In genomic region chr1:237539055-237539454, GRCh38 we compare ENCODE assay signal across 30 cellular contexts.
"Had no signal": no experiment of that assay in that cellular context is flagged by ENCODE, and none has a peak within 500 bp of the region (broad histone marks: within the 10 kb centered on the region; RNA-seq: fewer than 3 reads in every experiment).

No MANE protein-coding gene starts in this region.

- ATAC-seq: left colon; left lung; lower lobe of right lung; natural killer cell; right lobe of liver; stimulated activated memory B cell treated with anti-CD40 and anti-IgM and Interleukin-4, amounts not matched to agents 10 μg/mL and 1 μg/mL and 100 μg/mL, for 72 hours; stimulated activated naive CD8-positive, alpha-beta T cell treated with anti-CD3 and anti-CD28 coated beads, Interleukin-15, amount 100 ng/mL, for 72 hours had no signal

- H3K27me3 ChIP-seq: left lung, neural progenitor cell, neutrophil, right atrium auricular region, right lobe of liver, tibial nerve, uterus had no signal

- H3K27me3 Mint-ChIP-seq: naive B cell; stimulated activated memory B cell treated with anti-CD40 and anti-IgM and Interleukin-4, amounts not matched to agents 10 μg/mL and 1 μg/mL and 100 μg/mL, for 72 hours; stimulated activated naive CD8-positive, alpha-beta T cell treated with anti-CD3 and anti-CD28 coated beads, Interleukin-15, amount 100 ng/mL, for 72 hours; type B pancreatic cell had no signal

- H3K9me3 ChIP-seq: left lung, lower lobe of right lung, neutrophil, right atrium auricular region, right lobe of liver, tibial nerve, uterus had no signal

- H3K36me3 ChIP-seq: left lung, lower lobe of right lung, neural progenitor cell, neutrophil, right atrium auricular region, right lobe of liver, tibial nerve, uterus had no signal

- H3K4me2 ChIP-seq: neural progenitor cell, smooth muscle cell had no signal

- H3K27ac Mint-ChIP-seq: immature natural killer cell; naive B cell; natural killer cell; nephron progenitor cell; neural progenitor cell; stimulated activated memory B cell treated with anti-CD40 and anti-IgM and Interleukin-4, amounts not matched to agents 10 μg/mL and 1 μg/mL and 100 μg/mL, for 72 hours; stimulated activated naive CD8-positive, alpha-beta T cell treated with anti-CD3 and anti-CD28 coated beads, Interleukin-15, amount 100 ng/mL, for 72 hours; type B pancreatic cell had no signal

- H3K9ac ChIP-seq: neural progenitor cell, parathyroid adenoma had no signal

- H3K4me1 Mint-ChIP-seq: immature natural killer cell; naive B cell; natural killer cell; nephron progenitor cell; neural progenitor cell; stimulated activated memory B cell treated with anti-CD40 and anti-IgM and Interleukin-4, amounts not matched to agents 10 μg/mL and 1 μg/mL and 100 μg/mL, for 72 hours; stimulated activated naive CD8-positive, alpha-beta T cell treated with anti-CD3 and anti-CD28 coated beads, Interleukin-15, amount 100 ng/mL, for 72 hours had no signal

- H3K79me2 ChIP-seq: parathyroid adenoma had no signal

- DNase-seq: hypothalamus; immature natural killer cell; kidney; left colon; left lung; lower lobe of right lung; mammary epithelial cell; mesenchymal stem cell; naive B cell; natural killer cell; nephron progenitor cell; occipital lobe; right lobe of liver; stimulated activated CD4-positive, alpha-beta T cell treated with anti-CD3 and anti-CD28 coated beads, Interleukin-1b, Interleukin-23, amount 100 ng/mL, for 48 hours; stimulated activated CD4-positive, alpha-beta T cell treated with anti-CD3 and anti-CD28 coated beads, Interleukin-2, amount 100 ng/mL, for 48 hours; stimulated activated CD4-positive, alpha-beta T cell treated with anti-CD3 and anti-CD28 coated beads, Interleukin-4, amount 100 ng/mL, for 4 hours; stimulated activated CD8-positive, alpha-beta memory T cell treated with anti-CD3 and anti-CD28 coated beads, Interleukin-4, amount 100 ng/mL, for 48 hours; stimulated activated naive CD4-positive, alpha-beta T cell treated with Interleukin-2 at 50 U/mL for 16 hours; stimulated activated naive CD8-positive, alpha-beta T cell treated with anti-CD3 and anti-CD28 coated beads, Interleukin-15, amount 100 ng/mL, for 72 hours; substantia nigra; uterus had no signal

- H3K27ac ChIP-seq: left lung, lower lobe of right lung, neural progenitor cell, neutrophil, parathyroid adenoma, right atrium auricular region, right lobe of liver, tibial nerve, uterus had no signal

- H3K4me3 Mint-ChIP-seq: immature natural killer cell; naive B cell; natural killer cell; nephron progenitor cell; neural progenitor cell; stimulated activated memory B cell treated with anti-CD40 and anti-IgM and Interleukin-4, amounts not matched to agents 10 μg/mL and 1 μg/mL and 100 μg/mL, for 72 hours; stimulated activated naive CD8-positive, alpha-beta T cell treated with anti-CD3 and anti-CD28 coated beads, Interleukin-15, amount 100 ng/mL, for 72 hours; type B pancreatic cell had no signal

- H2AFZ ChIP-seq: neural progenitor cell, parathyroid adenoma had no signal

- H3K9me3 Mint-ChIP-seq: natural killer cell; nephron progenitor cell; neural progenitor cell; stimulated activated memory B cell treated with anti-CD40 and anti-IgM and Interleukin-4, amounts not matched to agents 10 μg/mL and 1 μg/mL and 100 μg/mL, for 72 hours; stimulated activated naive CD8-positive, alpha-beta T cell treated with anti-CD3 and anti-CD28 coated beads, Interleukin-15, amount 100 ng/mL, for 72 hours; type B pancreatic cell had no signal

- H3K4me1 ChIP-seq: left lung, lower lobe of right lung, neural progenitor cell, parathyroid adenoma, right lobe of liver, tibial nerve, uterus had no signal

- H3K4me3 ChIP-seq: left lung, lower lobe of right lung, neural progenitor cell, right atrium auricular region, right lobe of liver, smooth muscle cell, tibial nerve, uterus had no signal

- H3K36me3 Mint-ChIP-seq: immature natural killer cell; naive B cell; natural killer cell; neural progenitor cell; stimulated activated memory B cell treated with anti-CD40 and anti-IgM and Interleukin-4, amounts not matched to agents 10 μg/mL and 1 μg/mL and 100 μg/mL, for 72 hours; type B pancreatic cell had no signal

- FAIRE-seq: islet of Langerhans, kidney had no signal
